1 cellular context compared by ENCODE assay signal in genomic region chr1:236063551-236063918, GRCh38.
TF ChIP-seq lines count a peak whose summit lies in the region.

No MANE protein-coding gene starts in this region.

TF ChIP-seq in H1, 55 proteins besides CTCF, POLR2A, EP300 and RAD21:
- TF ChIP-seq SIN3A (conservative IDR thresholded peaks at IDR 0.05 in 1 of 2, IDR thresholded peaks at IDR 0.05 in 1 of 2; ENCODE audit: low read depth in 1 of 2, low read length in 2 of 2): no peak
- TF ChIP-seq FOSL1 (IDR thresholded peaks at IDR 0.05; ENCODE audit: insufficient read depth, low read depth, low read length): no peak
- no peak for TF ChIP-seq TAF1 (IDR thresholded peaks at IDR 0.05; ENCODE audit: low read depth, low read length)
- no peak for TF ChIP-seq CBX8 (IDR thresholded peaks at IDR 0.05; ENCODE audit: borderline replicate concordance, low read depth, low read length)
- no peak for TF ChIP-seq CHD1 (IDR thresholded peaks at IDR 0.05; ENCODE audit: low read depth, low read length)
- TF ChIP-seq ASH2L (IDR thresholded peaks at IDR 0.05; ENCODE audit: low read length): no peak
- no peak for TF ChIP-seq YY1 (IDR thresholded peaks at IDR 0.05; ENCODE audit: low read depth, low read length)
- no peak for TF ChIP-seq CREB1 (IDR thresholded peaks at IDR 0.05)
- no peak for TF ChIP-seq HDAC6 (IDR thresholded peaks at IDR 0.05; ENCODE audit: low read depth, low read length)
